In genomic region chr15:67903708-67904107, GRCh38 we compare ENCODE assay signal across 9 cellular contexts.
"Had no signal": no experiment of that assay in that cellular context is flagged by ENCODE, and none has a peak within 500 bp of the region (broad histone marks: within the 10 kb centered on the region; RNA-seq: fewer than 3 reads in every experiment).

No MANE protein-coding gene starts in this region.

- H3K27ac ChIP-seq: GM23248 had no signal

- ATAC-seq: HCT116 had no signal

- H3K4me3 Mint-ChIP-seq: HFFc6, IgD-negative memory B cell had no signal

- H2AFZ ChIP-seq: GM23248 had no signal

- FAIRE-seq: HTR-8/SVneo had no signal

- H3K4me1 ChIP-seq: HAP-1 had no signal

- H3K9me3 Mint-ChIP-seq: HFFc6 had no signal

- H3K9me3 ChIP-seq: HAP-1 had no signal

- DNase-seq: GM23248, GOT3, H7, HFFc6, KG1 had no signal

- H3K4me3 ChIP-seq: GM23248, HAP-1 had no signal

- H3K9ac ChIP-seq: GM23248 had no signal

- H3K36me3 Mint-ChIP-seq: IgD-negative memory B cell had no signal

- H3K27ac Mint-ChIP-seq: HFFc6, IgD-negative memory B cell had no signal

- H3K36me3 ChIP-seq: HAP-1 had no signal
